In genomic region chr15:69852482-69853275, GRCh38 we compare ENCODE assay signal across 16 cellular contexts.
DNase-seq lines count a peak whose midpoint lies in the region; ATAC-seq and TF ChIP-seq lines count a peak whose summit lies in the region.
"Had no signal": no experiment of that assay in that cellular context is flagged by ENCODE, and none has a peak within 500 bp of the region (broad histone marks: within the 10 kb centered on the region; RNA-seq: fewer than 3 reads in every experiment).

No MANE protein-coding gene starts in this region.

- H3K27me3 ChIP-seq in esophagus (ENCODE audit: control insufficient read depth in 1 of 2, insufficient read depth in 2 of 2, low read length in 2 of 2) (no peaks in the 10 kb centered on the region), heart right ventricle (peaks cover 0 to 39% (median 12%) of the 10 kb centered on the region in 7 donors)

- H3K36me3 ChIP-seq in esophagus (ENCODE audit: control insufficient read depth in 2 of 2, insufficient read depth in 2 of 2, low read length in 1 of 2) (no peaks in the 10 kb centered on the region), heart right ventricle (no peaks in the 10 kb centered on the region)
- H3K36me3 ChIP-seq: thoracic aorta had no signal

- no peak for TF ChIP-seq CTCF in osteocyte (IDR thresholded peaks at IDR 0.05)
- TF ChIP-seq CTCF in heart right ventricle (IDR thresholded peaks at IDR 0.05) = no peak

- H3K4me3 ChIP-seq in esophagus (ENCODE audit: low read depth in 1 of 2, low read length in 2 of 2) = no peak overlapping the region
- H3K4me3 ChIP-seq in heart right ventricle = no peak overlapping the region
- H3K4me3 ChIP-seq: thoracic aorta had no signal

- intact Hi-C loops in heart right ventricle (cut with DNase I) = no loop called here

- DNase-seq in EL (peak; percentile 78), RPMI7951 (ENCODE audit: low read depth) (peak; percentile 56), osteocyte (ENCODE audit: extremely low spot score, unreplicated experiment) (no peak), NCI-H128 (lab: John Stamatoyannopoulos, UW; ENCODE audit: unreplicated experiment) (no peak), hypothalamus (lab: John Stamatoyannopoulos, UW) (no peak), SHP77 treated with DMSO at 0.1 percent for 48 hours (lab: John Stamatoyannopoulos, UW) (no peak), heart right ventricle (no peak)
- DNase-seq: activated CD8-positive, alpha-beta T cell treated with anti-CD3 and anti-CD28 coated beads for 36 hours; activated effector memory CD4-positive, alpha-beta T cell treated with anti-CD3 and anti-CD28 coated beads, Interleukin-2, amount 50 U/mL, for 16 hours; left colon; naive B cell; NCI-H82; stimulated activated CD4-positive, alpha-beta T cell treated with anti-CD3 and anti-CD28 coated beads, Interleukin-2, amount 100 ng/mL, for 24 hours had no signal

- H3K27ac ChIP-seq in esophagus (ENCODE audit: low read depth in 2 of 2, low read length in 1 of 2) (peak overlapping the region; percentile 62 to 78), heart right ventricle (no peak overlapping the region)
- H3K27ac ChIP-seq: thoracic aorta had no signal

- peak overlapping the region; percentile 79 for H3K27ac Mint-ChIP-seq in osteocyte (ENCODE audit: unreplicated experiment)
- H3K27ac Mint-ChIP-seq: activated CD8-positive, alpha-beta T cell treated with anti-CD3 and anti-CD28 coated beads for 36 hours; naive B cell had no signal

- no peak for ATAC-seq in heart right ventricle
- ATAC-seq: activated CD8-positive, alpha-beta T cell treated with anti-CD3 and anti-CD28 coated beads for 36 hours; left colon had no signal

- H3K4me1 Mint-ChIP-seq in osteocyte (ENCODE audit: unreplicated experiment) = peaks cover 49% of the 10 kb centered on the region

- no peaks in the 10 kb centered on the region for H3K36me3 Mint-ChIP-seq in osteocyte (ENCODE audit: unreplicated experiment)
- H3K36me3 Mint-ChIP-seq: CD14-positive monocyte had no signal

- H3K4me3 Mint-ChIP-seq in osteocyte (ENCODE audit: unreplicated experiment) = peak overlapping the region; percentile 23
- H3K4me3 Mint-ChIP-seq: activated CD8-positive, alpha-beta T cell treated with anti-CD3 and anti-CD28 coated beads for 36 hours; CD14-positive monocyte; naive B cell had no signal

- WGBS in esophagus, 2 donors = 87 to 89% methylated on average over 7 of the region's 7 CpGs
- WGBS in heart right ventricle, 2 donors = 92% methylated on average over 7 of the region's 7 CpGs

- no peaks in the 10 kb centered on the region for H3K27me3 Mint-ChIP-seq in osteocyte (ENCODE audit: unreplicated experiment)
- H3K27me3 Mint-ChIP-seq: activated CD8-positive, alpha-beta T cell treated with anti-CD3 and anti-CD28 coated beads for 36 hours had no signal

- no peaks in the 10 kb centered on the region for H3K9me3 ChIP-seq in esophagus (ENCODE audit: control insufficient read depth in 2 of 2, insufficient read depth in 1 of 2, low read depth in 1 of 2, low read length in 1 of 2)
- no peaks in the 10 kb centered on the region for H3K9me3 ChIP-seq in heart right ventricle
- H3K9me3 ChIP-seq: thoracic aorta had no signal

- no peaks in the 10 kb centered on the region for H3K9me3 Mint-ChIP-seq in osteocyte (ENCODE audit: unreplicated experiment)
- H3K9me3 Mint-ChIP-seq: activated CD8-positive, alpha-beta T cell treated with anti-CD3 and anti-CD28 coated beads for 36 hours had no signal

- H3K4me1 ChIP-seq in esophagus (ENCODE audit: control insufficient read depth in 2 of 2, insufficient read depth in 2 of 2, low read length in 1 of 2) (peaks cover 0 to 4% of the 10 kb centered on the region in 2 donors), heart right ventricle (no peaks in the 10 kb centered on the region)

Comparison
In these comparisons a context has a peak if more than half of its experiments do, and no peak if none do; other contexts are left out.
1. DNase-seq: peak in EL (single experiment) and RPMI7951 (single experiment); none in osteocyte (single experiment), NCI-H128 (single experiment), hypothalamus (0 of 51), SHP77 treated with DMSO at 0.1 percent for 48 hours (single experiment) and heart right ventricle (0 of 2).
2. H3K27ac ChIP-seq: peak in esophagus (2 of 2); none in heart right ventricle (0 of 10).